In the genomic region with DNA sequence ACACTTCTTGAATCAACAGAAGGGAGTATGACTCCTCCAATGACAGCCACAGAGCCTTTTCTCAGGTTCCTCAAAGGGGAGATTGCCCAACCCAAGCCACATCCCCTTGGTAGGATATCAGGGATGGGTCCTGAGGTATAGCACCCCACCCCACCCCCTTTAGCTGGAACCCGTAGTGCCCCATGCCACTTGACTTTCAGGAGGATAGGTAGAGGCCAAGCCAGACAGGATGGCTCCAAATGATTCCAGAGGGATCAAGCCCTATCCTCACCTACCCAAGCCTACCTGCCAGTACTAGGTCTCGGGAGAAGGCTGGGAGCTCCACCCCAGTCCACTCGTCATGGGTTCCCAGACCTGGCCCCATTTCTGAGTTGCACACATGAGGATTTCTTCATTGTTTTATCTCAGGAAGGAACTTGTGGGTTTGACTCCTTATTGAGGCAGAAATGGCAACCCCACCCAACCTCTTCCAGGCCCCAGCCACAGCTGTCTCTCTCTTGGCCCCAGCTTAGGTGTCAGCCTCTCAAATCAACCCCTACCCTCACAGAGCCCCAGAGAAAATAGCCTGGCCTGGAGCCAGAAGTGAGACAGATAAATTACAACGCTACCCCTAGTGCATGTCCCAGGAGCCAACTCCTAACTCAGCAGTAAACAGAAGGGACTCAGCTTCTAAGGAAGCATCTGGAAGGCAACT, we compare ENCODE assay signal across 8 cellular contexts. TPM values are rescaled to one million over a fixed set of nuclear protein-coding genes. Genes with fewer than 3 reads are reported as not detected.
DNase-seq lines count a peak whose midpoint lies in the region; ATAC-seq and TF ChIP-seq lines count a peak whose summit lies in the region.

No MANE protein-coding gene starts in this region.

- ATAC-seq in activated naive CD8-positive, alpha-beta T cell treated with anti-CD3 and anti-CD28 coated beads, Interleukin-2, amount 10 ng/mL, durations not matched to agents 7 days and 5 days (ENCODE audit: low read depth): peak; percentile 6

- CTCF ChIA-PET in CD4-positive, alpha-beta memory T cell (lab: Charles Lee; ENCODE audit: partially characterized antibody): interaction anchor here (0.7 to 13.1 kb wide), 8 partner anchors 10 to 111 kb away, joined by 3 to 169 read pairs (median 6); a partner anchor contains a TSS

- no peak overlapping the region for H2AFZ ChIP-seq in OCI-LY1 (ENCODE audit: low read length)

- H3K4me3 ChIP-seq in CD4-positive, alpha-beta memory T cell (ENCODE audit: low read length in 2 of 2): peak overlapping the region; percentile 43 to 75
- H3K4me3 ChIP-seq in OCI-LY1 (ENCODE audit: low read depth, low read length, poor library complexity, severe bottlenecking) (no peak overlapping the region), mononuclear cell (ENCODE audit: low read length) (peak overlapping the region; percentile 92)

- no peak for TF ChIP-seq CTCF in OCI-LY1 (IDR thresholded peaks at IDR 0.05; ENCODE audit: low read length)
- no peak for TF ChIP-seq CTCF in glutamatergic neuron (IDR thresholded peaks at IDR 0.05; ENCODE audit: partially characterized antibody, unreplicated experiment)

- no peaks in the 10 kb centered on the region for H3K9me2 ChIP-seq in OCI-LY1 (ENCODE audit: low read depth, low read length)

- H3K79me2 ChIP-seq in OCI-LY1 (ENCODE audit: insufficient read depth, low read length): no peaks in the 10 kb centered on the region

- no peaks in the 10 kb centered on the region for H3K9me3 Mint-ChIP-seq in CD4-positive, alpha-beta memory T cell
- H3K9me3 Mint-ChIP-seq in activated naive CD8-positive, alpha-beta T cell treated with anti-CD3 and anti-CD28 coated beads, Interleukin-2, amount 10 ng/mL, durations not matched to agents 7 days and 5 days: no peaks in the 10 kb centered on the region
- peaks cover 17% of the 10 kb centered on the region for H3K9me3 Mint-ChIP-seq in glutamatergic neuron (ENCODE audit: unreplicated experiment)

- no peaks in the 10 kb centered on the region for H4K20me1 ChIP-seq in OCI-LY1 (ENCODE audit: insufficient read depth, low read length)

- peaks cover 75% of the 10 kb centered on the region for H3K4me1 ChIP-seq in CD4-positive, alpha-beta memory T cell (ENCODE audit: insufficient read depth, low read length)
- H3K4me1 ChIP-seq in OCI-LY1 (ENCODE audit: insufficient read depth, low read length, severe bottlenecking) (peaks cover 39% of the 10 kb centered on the region), mononuclear cell (ENCODE audit: insufficient read depth, low read length) (peaks cover 77% of the 10 kb centered on the region)

- POLR2A ChIA-PET in CD4-positive, alpha-beta memory T cell (lab: Charles Lee; ENCODE audit: partially characterized antibody): interaction anchor here (0.6 to 11.6 kb wide), 10 partner anchors 9 to 514 kb away, joined by 3 to 280 read pairs (median 8); a partner anchor contains a TSS
- POLR2A ChIA-PET in activated naive CD8-positive, alpha-beta T cell treated with anti-CD3 and anti-CD28 coated beads, Interleukin-2, amount 10 ng/mL, durations not matched to agents 7 days and 5 days (lab: Charles Lee): interaction anchor here (0.5 to 20.2 kb wide), 10 partner anchors 13 to 103 kb away, joined by 4 to 556 read pairs (median 12); a partner anchor contains a TSS

- DNase-seq in CD4-positive, alpha-beta memory T cell: peak; percentile 78 to 87 (median 80)
- DNase-seq in activated naive CD8-positive, alpha-beta T cell treated with anti-CD3 and anti-CD28 coated beads, Interleukin-2, amount 10 ng/mL, durations not matched to agents 7 days and 5 days: peak; percentile 53
- DNase-seq in A172 (ENCODE audit: low spot score): no peak
- DNase-seq in EL: no peak
- DNase-seq in glutamatergic neuron: no peak
- no peak for DNase-seq in DMS79 (lab: John Stamatoyannopoulos, UW)

- no peaks in the 10 kb centered on the region for H3K27me3 Mint-ChIP-seq in CD4-positive, alpha-beta memory T cell
- no peaks in the 10 kb centered on the region for H3K27me3 Mint-ChIP-seq in activated naive CD8-positive, alpha-beta T cell treated with anti-CD3 and anti-CD28 coated beads, Interleukin-2, amount 10 ng/mL, durations not matched to agents 7 days and 5 days
- H3K27me3 Mint-ChIP-seq in glutamatergic neuron (ENCODE audit: unreplicated experiment): peaks cover 21% of the 10 kb centered on the region

- peak overlapping the region; percentile 85 to 96 (median 93) for H3K27ac Mint-ChIP-seq in CD4-positive, alpha-beta memory T cell
- H3K27ac Mint-ChIP-seq in activated naive CD8-positive, alpha-beta T cell treated with anti-CD3 and anti-CD28 coated beads, Interleukin-2, amount 10 ng/mL, durations not matched to agents 7 days and 5 days: peak overlapping the region; percentile 94
- H3K27ac Mint-ChIP-seq in glutamatergic neuron (ENCODE audit: unreplicated experiment): no peak overlapping the region

- peaks cover 39% of the 10 kb centered on the region for H3K36me3 ChIP-seq in CD4-positive, alpha-beta memory T cell (ENCODE audit: insufficient read depth, low read length)
- H3K36me3 ChIP-seq in OCI-LY1 (ENCODE audit: insufficient read depth, low read length): peaks cover 43% of the 10 kb centered on the region

- H3K4me3 Mint-ChIP-seq in CD4-positive, alpha-beta memory T cell: peak overlapping the region; percentile 83 to 99 (median 95)
- H3K4me3 Mint-ChIP-seq in activated naive CD8-positive, alpha-beta T cell treated with anti-CD3 and anti-CD28 coated beads, Interleukin-2, amount 10 ng/mL, durations not matched to agents 7 days and 5 days: peak overlapping the region; percentile 100
- no peak overlapping the region for H3K4me3 Mint-ChIP-seq in glutamatergic neuron (ENCODE audit: unreplicated experiment)

- intact Hi-C loops in CD4-positive, alpha-beta memory T cell (cut with micrococcal nuclease): loop anchor here (2.0 to 5.0 kb wide), 6 partner anchors 17 to 624 kb away; a partner anchor contains a TSS

- H3K9me3 ChIP-seq in CD4-positive, alpha-beta memory T cell (ENCODE audit: control insufficient read depth in 1 of 2, low read length in 2 of 2): no peaks in the 10 kb centered on the region
- H3K9me3 ChIP-seq in OCI-LY1 (ENCODE audit: low read length): no peaks in the 10 kb centered on the region
- no peaks in the 10 kb centered on the region for H3K9me3 ChIP-seq in mononuclear cell (ENCODE audit: low read depth, low read length)

- no peak overlapping the region for H3K9ac ChIP-seq in OCI-LY1 (ENCODE audit: low read length)

- no peaks in the 10 kb centered on the region; the same call in 1 of the 2 replicates for H3F3A ChIP-seq in OCI-LY1 (ENCODE audit: insufficient read depth, low read length)

- H3K4me1 Mint-ChIP-seq in CD4-positive, alpha-beta memory T cell: peaks cover 57 to 81% (median 68%) of the 10 kb centered on the region in 4 donors
- peaks cover 50% of the 10 kb centered on the region for H3K4me1 Mint-ChIP-seq in activated naive CD8-positive, alpha-beta T cell treated with anti-CD3 and anti-CD28 coated beads, Interleukin-2, amount 10 ng/mL, durations not matched to agents 7 days and 5 days
- H3K4me1 Mint-ChIP-seq in glutamatergic neuron (ENCODE audit: low read depth, unreplicated experiment): peaks cover 41% of the 10 kb centered on the region

- H3K4me2 ChIP-seq in OCI-LY1 (ENCODE audit: low read length): no peak overlapping the region

- peak overlapping the region; percentile 80 for H3K27ac ChIP-seq in CD4-positive, alpha-beta memory T cell (ENCODE audit: low read depth, low read length)
- peak overlapping the region; percentile 18 for H3K27ac ChIP-seq in OCI-LY1 (ENCODE audit: low read depth, low read length, poor library complexity, severe bottlenecking)

- H3K27me3 ChIP-seq in CD4-positive, alpha-beta memory T cell (ENCODE audit: insufficient read depth, low read length): no peaks in the 10 kb centered on the region
- H3K27me3 ChIP-seq in OCI-LY1 (ENCODE audit: insufficient read depth, low read length): no peaks in the 10 kb centered on the region
- no peaks in the 10 kb centered on the region for H3K27me3 ChIP-seq in mononuclear cell (ENCODE audit: insufficient read depth, low read length)

- peaks cover 18 to 53% of the 10 kb centered on the region in 2 donors for H3K36me3 Mint-ChIP-seq in CD4-positive, alpha-beta memory T cell
- H3K36me3 Mint-ChIP-seq in activated naive CD8-positive, alpha-beta T cell treated with anti-CD3 and anti-CD28 coated beads, Interleukin-2, amount 10 ng/mL, durations not matched to agents 7 days and 5 days: peaks cover 59% of the 10 kb centered on the region
- H3K36me3 Mint-ChIP-seq in glutamatergic neuron (ENCODE audit: unreplicated experiment): no peaks in the 10 kb centered on the region

RNA-seq across cellular contexts. Expression of a gene that starts 3.6 kb away (rescaled TPM):
- 100 to 1,000 TPM; 223 to 242 TPM for total RNA-seq in CD4-positive, alpha-beta memory T cell
- 100 to 1,000 TPM; 532 to 555 TPM for polyA plus RNA-seq in CD4-positive, alpha-beta memory T cell
- total RNA-seq in activated naive CD8-positive, alpha-beta T cell treated with anti-CD3 and anti-CD28 coated beads, Interleukin-2, amount 10 ng/mL, durations not matched to agents 7 days and 5 days: 100 to 1,000 TPM; 382 to 413 TPM
- 219 TPM for total RNA-seq in mononuclear cell
- 46.6 and 51.7 TPM in 2 replicates for total RNA-seq in A172 (2014; rRNA removed; shearing (Covaris generic))
- 27.1 TPM for total RNA-seq in glutamatergic neuron (ENCODE audit: unreplicated experiment)

RNA-seq across cellular contexts. Expression of a gene that starts 16.7 kb away (rescaled TPM):
- 1 to 10 TPM; 7.1 to 9.2 TPM for total RNA-seq in CD4-positive, alpha-beta memory T cell
- polyA plus RNA-seq in CD4-positive, alpha-beta memory T cell: 1 to 10 TPM; 3.1 to 5.2 TPM
- total RNA-seq in activated naive CD8-positive, alpha-beta T cell treated with anti-CD3 and anti-CD28 coated beads, Interleukin-2, amount 10 ng/mL, durations not matched to agents 7 days and 5 days: 10 to 100 TPM; 23.1 to 26.9 TPM
- total RNA-seq in mononuclear cell (3.8 TPM), glutamatergic neuron (ENCODE audit: unreplicated experiment) (36.2 TPM)
- 14.1 and 17.5 TPM in 2 replicates for total RNA-seq in A172 (2014; rRNA removed; shearing (Covaris generic))

RNA-seq across cellular contexts. Expression of a gene that starts 17.1 kb away (rescaled TPM):
- total RNA-seq in CD4-positive, alpha-beta memory T cell: 10 to 100 TPM; 10.0 to 11.5 TPM
- polyA plus RNA-seq in CD4-positive, alpha-beta memory T cell: 1 to 10 TPM; 3.5 to 6.3 TPM
- 10 to 100 TPM; 18.5 to 21.4 TPM for total RNA-seq in activated naive CD8-positive, alpha-beta T cell treated with anti-CD3 and anti-CD28 coated beads, Interleukin-2, amount 10 ng/mL, durations not matched to agents 7 days and 5 days
- total RNA-seq in mononuclear cell: 2.5 TPM
- 31.1 and 32.0 TPM in 2 replicates for total RNA-seq in A172 (2014; rRNA removed; shearing (Covaris generic))
- total RNA-seq in glutamatergic neuron (ENCODE audit: unreplicated experiment): 30.9 TPM

RNA-seq across cellular contexts. Expression of a gene that starts 42.9 kb away (rescaled TPM):
- 1 to 10 TPM; 1.8 to 2.4 TPM for total RNA-seq in CD4-positive, alpha-beta memory T cell
- polyA plus RNA-seq in CD4-positive, alpha-beta memory T cell: under 1 TPM; 0.18 to 0.37 TPM
- 1 to 10 TPM; 5.8 to 6.9 TPM for total RNA-seq in activated naive CD8-positive, alpha-beta T cell treated with anti-CD3 and anti-CD28 coated beads, Interleukin-2, amount 10 ng/mL, durations not matched to agents 7 days and 5 days
- total RNA-seq in mononuclear cell: 3.5 TPM
- 0.74 and 1.1 TPM in 2 replicates for total RNA-seq in A172 (2014; rRNA removed; shearing (Covaris generic))
- 14.7 TPM for total RNA-seq in glutamatergic neuron (ENCODE audit: unreplicated experiment)

Comparison
In these comparisons a context has a peak if more than half of its experiments do, and no peak if none do; other contexts are left out.
1. DNase-seq: peak in CD4-positive, alpha-beta memory T cell (5 of 5) and activated naive CD8-positive, alpha-beta T cell treated with anti-CD3 and anti-CD28 coated beads, Interleukin-2, amount 10 ng/mL, durations not matched to agents 7 days and 5 days (single experiment); none in A172 (single experiment), EL (single experiment), glutamatergic neuron (single experiment) and DMS79 (single experiment).